In the genomic region with DNA sequence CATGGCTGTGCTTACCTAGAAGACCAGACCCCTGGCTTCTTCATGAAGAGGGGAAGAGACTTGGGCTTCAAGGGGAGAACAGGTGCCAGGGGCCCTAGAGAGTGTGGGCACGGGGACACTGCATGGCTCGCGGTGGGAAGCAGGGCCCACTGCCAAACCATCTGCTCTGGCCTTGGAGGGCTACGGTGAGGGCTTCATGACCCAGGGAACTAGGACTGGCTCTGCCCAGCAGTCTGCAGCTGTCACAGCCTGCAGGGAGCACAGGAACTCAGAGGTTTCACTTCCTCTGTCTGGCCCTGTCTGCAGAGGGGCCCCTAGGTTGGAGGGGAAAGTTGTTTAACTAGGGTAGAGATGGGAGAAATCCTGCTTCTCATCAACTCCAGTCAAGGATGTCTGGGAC, we compare ENCODE assay signal across 8 cellular contexts. TPM values are rescaled to one million over a fixed set of nuclear protein-coding genes. Genes with fewer than 3 reads are reported as not detected.
A peak's percentile ranks its signal among the peaks of the same experiment; 100 is the strongest.
DNase-seq lines count a peak whose midpoint lies in the region; ATAC-seq and TF ChIP-seq lines count a peak whose summit lies in the region.

No MANE protein-coding gene starts in this region.

- H3K27ac Mint-ChIP-seq in activated T-cell treated with anti-CD3 and anti-CD28 coated beads, Interleukin-2, amount 50 U/mL, for 24 hours: peak overlapping the region; percentile 61
- H3K27ac Mint-ChIP-seq in stimulated activated memory B cell treated with anti-CD40 and anti-IgM and Interleukin-4, amounts not matched to agents 10 μg/mL and 1 μg/mL and 100 μg/mL, for 72 hours: peak overlapping the region; percentile 88

- no peaks in the 10 kb centered on the region for H3K9me3 ChIP-seq in Peyer's patch

- no peaks in the 10 kb centered on the region for H3K9me3 Mint-ChIP-seq in activated T-cell treated with anti-CD3 and anti-CD28 coated beads, Interleukin-2, amount 50 U/mL, for 24 hours
- H3K9me3 Mint-ChIP-seq in stimulated activated memory B cell treated with anti-CD40 and anti-IgM and Interleukin-4, amounts not matched to agents 10 μg/mL and 1 μg/mL and 100 μg/mL, for 72 hours: no peaks in the 10 kb centered on the region

- ATAC-seq in HG02623 (IDR thresholded peaks at IDR 0.05; ENCODE audit: unreplicated experiment): peak; percentile 63
- peak; percentile 87 for ATAC-seq in stimulated activated memory B cell treated with anti-CD40 and anti-IgM and Interleukin-4, amounts not matched to agents 10 μg/mL and 1 μg/mL and 100 μg/mL, for 72 hours

- peaks cover 84% of the 10 kb centered on the region for H3K36me3 Mint-ChIP-seq in activated T-cell treated with anti-CD3 and anti-CD28 coated beads, Interleukin-2, amount 50 U/mL, for 24 hours (ENCODE audit: low read depth)
- H3K36me3 Mint-ChIP-seq in stimulated activated memory B cell treated with anti-CD40 and anti-IgM and Interleukin-4, amounts not matched to agents 10 μg/mL and 1 μg/mL and 100 μg/mL, for 72 hours: peaks cover 49% of the 10 kb centered on the region

- H3K27me3 Mint-ChIP-seq in activated T-cell treated with anti-CD3 and anti-CD28 coated beads, Interleukin-2, amount 50 U/mL, for 24 hours: no peaks in the 10 kb centered on the region
- no peaks in the 10 kb centered on the region for H3K27me3 Mint-ChIP-seq in stimulated activated memory B cell treated with anti-CD40 and anti-IgM and Interleukin-4, amounts not matched to agents 10 μg/mL and 1 μg/mL and 100 μg/mL, for 72 hours

- H3K4me3 ChIP-seq in Peyer's patch: no peak overlapping the region

- TF ChIP-seq CTCF in Peyer's patch (IDR thresholded peaks at IDR 0.05): no peak

- H3K4me3 Mint-ChIP-seq in activated T-cell treated with anti-CD3 and anti-CD28 coated beads, Interleukin-2, amount 50 U/mL, for 24 hours: no peak overlapping the region
- H3K4me3 Mint-ChIP-seq in stimulated activated memory B cell treated with anti-CD40 and anti-IgM and Interleukin-4, amounts not matched to agents 10 μg/mL and 1 μg/mL and 100 μg/mL, for 72 hours: peak overlapping the region; percentile 38

- H3K4me1 ChIP-seq in Peyer's patch: peaks cover 0 to 24% (median 16%) of the 10 kb centered on the region in 4 donors

- no peak for TF ChIP-seq POLR2A in Peyer's patch (IDR thresholded peaks at IDR 0.05)

- H3K27ac ChIP-seq in Peyer's patch: peak overlapping the region; percentile 20 to 78 (median 40)

- peaks cover 0 to 58% (median 0%) of the 10 kb centered on the region in 3 donors for H3K36me3 ChIP-seq in Peyer's patch

- no peak for DNase-seq in activated T-cell treated with anti-CD3 and anti-CD28 coated beads, Interleukin-2, amount 50 U/mL, for 24 hours
- no peak for DNase-seq in activated T-cell treated with anti-CD3 and anti-CD28 coated beads, Interleukin-2, amount 50 U/mL, for 1 hour
- DNase-seq in Peyer's patch (peak in 2 of 3 donors; percentile 75 to 78), T1000 (lab: John Stamatoyannopoulos, UW) (no peak), NCI-H187 (lab: John Stamatoyannopoulos, UW) (no peak), T-helper 9 cell (no peak)

- H3K27me3 ChIP-seq in Peyer's patch: no peaks in the 10 kb centered on the region

- peaks cover 43% of the 10 kb centered on the region for H3K4me1 Mint-ChIP-seq in activated T-cell treated with anti-CD3 and anti-CD28 coated beads, Interleukin-2, amount 50 U/mL, for 24 hours (ENCODE audit: low read depth)
- peaks cover 67% of the 10 kb centered on the region for H3K4me1 Mint-ChIP-seq in stimulated activated memory B cell treated with anti-CD40 and anti-IgM and Interleukin-4, amounts not matched to agents 10 μg/mL and 1 μg/mL and 100 μg/mL, for 72 hours

RNA-seq across cellular contexts. Expression of a gene that starts 4.3 kb away (rescaled TPM):
- total RNA-seq in Peyer's patch: 10 to 100 TPM; 39.9 to 69.3 (median 52.5) TPM

RNA-seq across cellular contexts. Expression of a gene that starts 13.0 kb away (rescaled TPM):
- 10 to 100 TPM in 1 of 4 donors, 1 to 10 TPM in 2, under 1 TPM in 1; 0.88 to 10.7 (median 2.5) TPM for total RNA-seq in Peyer's patch

RNA-seq across cellular contexts. Expression of a gene that starts 14.5 kb away (rescaled TPM):
- 10 to 100 TPM; 16.5 to 53.9 (median 36.2) TPM for total RNA-seq in Peyer's patch

RNA-seq across cellular contexts. Expression of a gene that starts 48.4 kb away (rescaled TPM):
- 10 to 100 TPM in 2 of 4 donors, 1 to 10 TPM in 1, under 1 TPM in 1; 0.85 to 56.1 (median 9.6) TPM for total RNA-seq in Peyer's patch

RNA-seq across cellular contexts. Expression of a gene that starts 49.0 kb away (rescaled TPM):
- total RNA-seq in Peyer's patch: 10 to 100 TPM; 12.3 to 23.9 (median 14.3) TPM

Comparison
In these comparisons a context has a peak if more than half of its experiments do, and no peak if none do; other contexts are left out.
1. DNase-seq: peak in Peyer's patch (2 of 3); none in activated T-cell treated with anti-CD3 and anti-CD28 coated beads, Interleukin-2, amount 50 U/mL, for 24 hours (single experiment), activated T-cell treated with anti-CD3 and anti-CD28 coated beads, Interleukin-2, amount 50 U/mL, for 1 hour (single experiment), T1000 (single experiment), NCI-H187 (0 of 2) and T-helper 9 cell (single experiment).